Comparison of ENCODE assay signal across 9 cellular contexts in the genomic region with DNA sequence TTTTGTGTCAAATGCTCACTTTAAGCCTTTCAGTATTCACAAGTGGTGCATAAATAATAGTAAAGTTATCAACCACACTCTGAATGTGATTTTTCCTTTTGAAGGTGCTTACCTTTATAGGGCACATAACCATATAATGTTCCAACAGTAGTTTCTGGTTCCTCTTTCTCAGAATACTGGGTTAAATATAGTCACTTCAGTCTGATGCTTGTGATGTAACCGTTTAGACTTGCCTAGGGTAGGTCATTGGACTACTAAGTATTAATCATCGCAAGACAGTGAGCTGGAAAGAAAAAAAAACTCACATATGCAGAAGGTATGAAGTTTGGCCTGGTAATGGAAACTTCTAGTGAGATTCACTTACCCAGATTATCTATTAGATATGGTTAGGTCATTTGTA. TPM values are rescaled to one million over a fixed set of nuclear protein-coding genes. Genes with fewer than 3 reads are reported as not detected.
A peak's percentile ranks its signal among the peaks of the same experiment; 100 is the strongest.
DNase-seq lines count a peak whose midpoint lies in the region; ATAC-seq and TF ChIP-seq lines count a peak whose summit lies in the region.
"Had no signal": no experiment of that assay in that cellular context is flagged by ENCODE, and none has a peak within 500 bp of the region (broad histone marks: within the 10 kb centered on the region; RNA-seq: fewer than 3 reads in every experiment).

No MANE protein-coding gene starts in this region.

- no peaks in the 10 kb centered on the region for H3K79me2 ChIP-seq in neural progenitor cell (ENCODE audit: low read depth)

- peaks cover 5% of the 10 kb centered on the region for H3K36me3 ChIP-seq in brain microvascular endothelial cell (replicated peaks)
- H3K36me3 ChIP-seq in neural progenitor cell, result no peaks in the 10 kb centered on the region
- H3K36me3 ChIP-seq: thoracic aorta had no signal

- no peak overlapping the region for H3K4me2 ChIP-seq in neural progenitor cell

- H3K27me3 ChIP-seq in brain microvascular endothelial cell (replicated peaks) (no peaks in the 10 kb centered on the region), neural progenitor cell (peaks cover 13% of the 10 kb centered on the region), dorsolateral prefrontal cortex (no peaks in the 10 kb centered on the region)

- peak overlapping the region; percentile 62 for H3K27ac ChIP-seq in brain microvascular endothelial cell
- no peak overlapping the region for H3K27ac ChIP-seq in neural progenitor cell
- no peak overlapping the region for H3K27ac ChIP-seq in dorsolateral prefrontal cortex
- H3K27ac ChIP-seq: thoracic aorta had no signal

- H3K9ac ChIP-seq in neural progenitor cell, result no peak overlapping the region

- no peaks in the 10 kb centered on the region for H3F3A ChIP-seq in neural progenitor cell (ENCODE audit: low read depth)

- H3K27me3 Mint-ChIP-seq in neural progenitor cell (ENCODE audit: insufficient read depth, low read depth), result peaks cover 4% of the 10 kb centered on the region

- H3K27ac Mint-ChIP-seq in neural progenitor cell, result no peak overlapping the region

- H3K4me1 ChIP-seq in neural progenitor cell, result no peaks in the 10 kb centered on the region

- in situ Hi-C loops in brain microvascular endothelial cell (cut with HindIII; ENCODE audit: low pct_ligation_motif_present, low sequenced_read_pairs), result no loop called here

- peaks cover 14% of the 10 kb centered on the region for H3K4me1 Mint-ChIP-seq in neural progenitor cell

- TF ChIP-seq CTCF in brain microvascular endothelial cell (IDR thresholded peaks at IDR 0.05; ENCODE audit: low read depth, low read length, missing control alignments) (no peak), neural progenitor cell (IDR thresholded peaks at IDR 0.05) (no peak), dorsolateral prefrontal cortex (IDR thresholded peaks at IDR 0.05 in 54 of 56, conservative IDR thresholded peaks at IDR 0.05 in 2 of 56; ENCODE audit: low read depth in 1 of 56, partially characterized antibody in 56 of 56) (no peak)

- no peaks in the 10 kb centered on the region for H3K9me3 Mint-ChIP-seq in neural progenitor cell

- no peak overlapping the region for H2AFZ ChIP-seq in neural progenitor cell (replicated peaks)

- H3K4me3 ChIP-seq in brain microvascular endothelial cell (ENCODE audit: low read depth, low read length), result no peak overlapping the region
- no peak overlapping the region for H3K4me3 ChIP-seq in neural progenitor cell
- peak overlapping the region in 6 of 59 donors; percentile 1 to 96 (median 6) for H3K4me3 ChIP-seq in dorsolateral prefrontal cortex

- no peaks in the 10 kb centered on the region for H4K20me1 ChIP-seq in neural progenitor cell (ENCODE audit: low read depth)

- peak; percentile 85 for DNase-seq in ELR (ENCODE audit: low read depth)
- DNase-seq in brain microvascular endothelial cell, result peak; percentile 56
- DNase-seq in neural progenitor cell (ENCODE audit: low spot score), result no peak
- DNase-seq in dorsolateral prefrontal cortex, result no peak
- no peak for DNase-seq in D341Med (ENCODE audit: low spot score)
- DNase-seq in NCI-H524 (lab: John Stamatoyannopoulos, UW), result no peak

- ATAC-seq in GM21360 (IDR thresholded peaks at IDR 0.05; ENCODE audit: unreplicated experiment) (peak; percentile 54), HG03558 (IDR thresholded peaks at IDR 0.05; ENCODE audit: extremely low read depth, unreplicated experiment) (peak; percentile 50)

- H3K4me3 Mint-ChIP-seq in neural progenitor cell, result no peak overlapping the region

- no peaks in the 10 kb centered on the region for H3K9me3 ChIP-seq in neural progenitor cell (ENCODE audit: low read depth)
- H3K9me3 ChIP-seq: thoracic aorta had no signal

- H3K36me3 Mint-ChIP-seq in neural progenitor cell, result peaks cover 8% of the 10 kb centered on the region

- intact Hi-C loops in dorsolateral prefrontal cortex (cut with DNase I), result no loop called here

RNA-seq across cellular contexts. Expression of a gene that starts 1.9 kb away (rescaled TPM):
- total RNA-seq in neural progenitor cell (ENCODE audit: low replicate concordance) (5.6 and 8.3 TPM in 2 replicates), dorsolateral prefrontal cortex (10 to 100 TPM in 7 of 120 experiments, 1 to 10 TPM in 113; 2.7 to 11.7 (median 6.8) TPM)

Comparison
In these comparisons a context has a peak if more than half of its experiments do, and no peak if none do; other contexts are left out.
1. DNase-seq: peak in ELR (single experiment) and brain microvascular endothelial cell (single experiment); none in neural progenitor cell (single experiment), dorsolateral prefrontal cortex (0 of 10), D341Med (single experiment) and NCI-H524 (0 of 2).